In genomic region chr2:111551405-111551804, GRCh38 we compare ENCODE assay signal across 6 cellular contexts.
DNase-seq lines count a peak whose midpoint lies in the region; ATAC-seq, FAIRE-seq and TF ChIP-seq lines count a peak whose summit lies in the region.
"Not testable (repeated sequence)": the region's sequence is repeated elsewhere in the genome, so short reads cannot be mapped to it uniquely, and the experiment has no call there.

No MANE protein-coding gene starts in this region.

- intact Hi-C loops in Calu3 (cut with micrococcal nuclease; ENCODE audit: unreplicated experiment); IMR-90 (cut with micrococcal nuclease); endothelial cell of umbilical vein (cut with micrococcal nuclease); left lung (cut with DNase I); lower lobe of right lung (cut with DNase I): not testable (repeated sequence)

- not testable (repeated sequence) for H4K5ac ChIP-seq in IMR-90 (ENCODE audit: low read depth, low read length)

- H3K27ac ChIP-seq in IMR-90 (ENCODE audit: insufficient read depth, low read length); endothelial cell of umbilical vein (ENCODE audit: insufficient read depth, low read depth, low read length); left lung; lower lobe of right lung: not testable (repeated sequence)

- H3K79me1 ChIP-seq in IMR-90 (ENCODE audit: low read depth in 1 of 2, low read length in 2 of 2), result not testable (repeated sequence)

- CTCF ChIA-PET in Calu3 (lab: Charles Lee); IMR-90 (lab: Yijun Ruan, JAX); WTC11 (lab: Charles Lee); endothelial cell of umbilical vein (lab: Charles Lee): not testable (repeated sequence)

- H3K23ac ChIP-seq in IMR-90 (ENCODE audit: low read depth, low read length), result not testable (repeated sequence)

- not testable (repeated sequence) for H2BK15ac ChIP-seq in IMR-90 (ENCODE audit: low read depth, low read length)

- H2BK120ac ChIP-seq in IMR-90 (ENCODE audit: low read depth, low read length), result not testable (repeated sequence)

- H2AK9ac ChIP-seq in IMR-90 (replicated peaks; ENCODE audit: low read depth, low read length, poor library complexity), result not testable (repeated sequence)

- not testable (repeated sequence) for H4K20me1 ChIP-seq in IMR-90 (ENCODE audit: insufficient read depth, low read length); endothelial cell of umbilical vein (replicated peaks; ENCODE audit: control insufficient read depth, extremely low read depth, insufficient read depth, low read length)

- not testable (repeated sequence) for H3K4me1 ChIP-seq in IMR-90 (ENCODE audit: control insufficient read depth, insufficient read depth, low read length); endothelial cell of umbilical vein (ENCODE audit: control insufficient read depth, extremely low read depth, insufficient read depth, low read length); left lung; lower lobe of right lung

- H4K8ac ChIP-seq in IMR-90 (ENCODE audit: low read depth in 2 of 2, low read length in 2 of 2), result not testable (repeated sequence)

- TF ChIP-seq POLR2A in IMR-90 (IDR thresholded peaks at IDR 0.05; ENCODE audit: low read depth, low read length); endothelial cell of umbilical vein (IDR thresholded peaks at IDR 0.05; ENCODE audit: low read depth, low read length): not testable (repeated sequence)

- H3K4ac ChIP-seq in IMR-90 (ENCODE audit: low read depth, low read length), result not testable (repeated sequence)

- dilution Hi-C loops in IMR-90 (cut with HindIII; ENCODE audit: low sequenced_read_pairs, unreplicated experiment); endothelial cell of umbilical vein (cut with MboI; ENCODE audit: extremely low pct_ligation_motif_present, low sequenced_read_pairs): not testable (repeated sequence)

- not testable (repeated sequence) for H3K27me3 Mint-ChIP-seq in Calu3 (ENCODE audit: unreplicated experiment); WTC11 (ENCODE audit: low read depth)

- not testable (repeated sequence) for H3K14ac ChIP-seq in IMR-90 (replicated peaks; ENCODE audit: low read depth, low read length)

- TF ChIP-seq RAD21 in IMR-90 (IDR thresholded peaks at IDR 0.05; ENCODE audit: low read length), result not testable (repeated sequence)

- not testable (repeated sequence) for H2AFZ ChIP-seq in IMR-90 (replicated peaks; ENCODE audit: low read length, poor library complexity); endothelial cell of umbilical vein (ENCODE audit: low read depth, low read length)

- WGBS in IMR-90 (ENCODE audit: extremely low coverage in 2 of 2, insufficient read length in 1 of 2), 2 experiments, result no CpG with 5 or more reads among the region's 2 CpGs

- not testable (repeated sequence) for BruUV-seq in Calu3 (replicated peaks; lab: Mats Ljungman, UMichigan); IMR-90 (replicated peaks; lab: Mats Ljungman, UMichigan); endothelial cell of umbilical vein (replicated peaks; lab: Mats Ljungman, UMichigan)

- H3K18ac ChIP-seq in IMR-90 (ENCODE audit: low read depth, low read length), result not testable (repeated sequence)

- H3K9me3 ChIP-seq in IMR-90 (ENCODE audit: control insufficient read depth, insufficient read depth, low read length); endothelial cell of umbilical vein (replicated peaks; ENCODE audit: control insufficient read depth, insufficient read depth, low read length); left lung; lower lobe of right lung: not testable (repeated sequence)

- not testable (repeated sequence) for H3K4me1 Mint-ChIP-seq in Calu3 (ENCODE audit: low read depth, unreplicated experiment); WTC11

- not testable (repeated sequence) for H3K9me1 ChIP-seq in IMR-90 (ENCODE audit: insufficient read depth, low read length); endothelial cell of umbilical vein (replicated peaks; ENCODE audit: control insufficient read depth, extremely low read depth, insufficient read depth, low read length)

- not testable (repeated sequence) for H3K27me3 ChIP-seq in IMR-90 (ENCODE audit: control insufficient read depth, insufficient read depth, low read length); endothelial cell of umbilical vein (ENCODE audit: control insufficient read depth in 2 of 2, insufficient read depth in 2 of 2, low read length in 2 of 2); left lung; lower lobe of right lung (ENCODE audit: low read depth)

- not testable (repeated sequence) for H3K4me3 ChIP-seq in IMR-90 (ENCODE audit: insufficient read depth, low read depth, low read length); endothelial cell of umbilical vein (replicated peaks in 1 of 3; ENCODE audit: insufficient read depth in 1 of 3, low read depth in 1 of 3, low read length in 3 of 3); left lung; lower lobe of right lung

- peak overlapping the region; percentile 72 for H3K27ac Mint-ChIP-seq in Calu3 (ENCODE audit: unreplicated experiment)
- H3K27ac Mint-ChIP-seq in WTC11, result not testable (repeated sequence)

- H3K56ac ChIP-seq in IMR-90 (ENCODE audit: extremely low read depth, insufficient read depth, low read length), result not testable (repeated sequence)

- H3K36me3 Mint-ChIP-seq in Calu3 (ENCODE audit: insufficient read depth, unreplicated experiment); WTC11: not testable (repeated sequence)

- not testable (repeated sequence) for H4K91ac ChIP-seq in IMR-90 (ENCODE audit: insufficient read depth, low read depth, low read length)

- H3K79me2 ChIP-seq in endothelial cell of umbilical vein (ENCODE audit: control insufficient read depth, insufficient read depth, low read length), result not testable (repeated sequence)

- TF ChIP-seq CTCF in Calu3 (IDR thresholded peaks at IDR 0.05; ENCODE audit: unreplicated experiment); IMR-90 (conservative IDR thresholded peaks at IDR 0.05; ENCODE audit: low read depth, low read length); WTC11 (IDR thresholded peaks at IDR 0.05); endothelial cell of umbilical vein (IDR thresholded peaks at IDR 0.05; ENCODE audit: extremely low read depth in 1 of 2, insufficient read depth in 1 of 2, low read depth in 1 of 2, low read length in 2 of 2); left lung (IDR thresholded peaks at IDR 0.05); lower lobe of right lung (IDR thresholded peaks at IDR 0.05): not testable (repeated sequence)

- not testable (repeated sequence) for H3K9me3 Mint-ChIP-seq in Calu3 (ENCODE audit: low read depth, unreplicated experiment); WTC11

- H3K4me2 ChIP-seq in IMR-90 (ENCODE audit: low read depth, low read length); endothelial cell of umbilical vein (ENCODE audit: insufficient read depth, low read length): not testable (repeated sequence)

- H3K4me3 Mint-ChIP-seq in Calu3 (ENCODE audit: low read depth, unreplicated experiment); WTC11: not testable (repeated sequence)

- not testable (repeated sequence) for H2BK5ac ChIP-seq in IMR-90 (ENCODE audit: low read depth, low read length, poor library complexity, severe bottlenecking)

- in situ Hi-C loops in IMR-90 (cut with MboI; ENCODE audit: low sequenced_read_pairs), result not testable (repeated sequence)

- DNase-seq in Calu3; IMR-90; WTC11 (ENCODE audit: low spot score); left lung; lower lobe of right lung: not testable (repeated sequence)
- peak; percentile 1 for DNase-seq in endothelial cell of umbilical vein (ENCODE audit: low read depth, low spot score)

- ATAC-seq in IMR-90 (ENCODE audit: low read depth), result peak; percentile 37; the same call in 1 of the 2 replicates
- peak; percentile 82 for ATAC-seq in WTC11
- peak; percentile 36 for ATAC-seq in left lung
- peak; percentile 45 to 49 for ATAC-seq in lower lobe of right lung

- not testable (repeated sequence) for H2BK20ac ChIP-seq in IMR-90 (ENCODE audit: low read depth, low read length)

- peak; percentile 80 for FAIRE-seq in endothelial cell of umbilical vein (lab: Jason Lieb, UNC)

- POLR2A ChIA-PET in IMR-90 (lab: Charles Lee; ENCODE audit: unreplicated experiment); WTC11 (lab: Charles Lee); endothelial cell of umbilical vein (lab: Charles Lee): not testable (repeated sequence)

- H3K9ac ChIP-seq in IMR-90 (ENCODE audit: low read depth, low read length); endothelial cell of umbilical vein (replicated peaks; ENCODE audit: extremely low read depth, insufficient read depth, low read length): not testable (repeated sequence)

- H2AK5ac ChIP-seq in IMR-90 (ENCODE audit: low read depth, low read length), result not testable (repeated sequence)

- H3K36me3 ChIP-seq in IMR-90 (ENCODE audit: control insufficient read depth, insufficient read depth, low read length); endothelial cell of umbilical vein (ENCODE audit: control insufficient read depth in 2 of 2, extremely low read depth in 1 of 2, insufficient read depth in 2 of 2, low read length in 2 of 2); left lung; lower lobe of right lung: not testable (repeated sequence)
